In genomic region chr15:25492315-25492714, GRCh38 we compare ENCODE assay signal across 28 cellular contexts.
"Had no signal": no experiment of that assay in that cellular context is flagged by ENCODE, and none has a peak within 500 bp of the region (broad histone marks: within the 10 kb centered on the region; RNA-seq: fewer than 3 reads in every experiment).

No MANE protein-coding gene starts in this region.

- FAIRE-seq: colon, endometrium, endothelial cell of umbilical vein, frontal cortex had no signal

- H3K9me3 ChIP-seq: colonic mucosa had no signal

- H3K27ac ChIP-seq: colonic mucosa, coronary artery, dorsolateral prefrontal cortex, epithelial cell of prostate, esophagus muscularis mucosa, esophagus squamous epithelium, foreskin keratinocyte, gastrocnemius medialis, gastroesophageal sphincter, heart left ventricle, heart right ventricle had no signal

- H3K4me1 ChIP-seq: colonic mucosa, esophagus muscularis mucosa, esophagus squamous epithelium, foreskin keratinocyte, gastrocnemius medialis, gastroesophageal sphincter, heart left ventricle, heart right ventricle had no signal

- DNase-seq: colonic mucosa; cortex of kidney; dermis blood vessel endothelial cell; dorsolateral prefrontal cortex; effector CD4-positive, alpha-beta T cell; effector CD8-positive, alpha-beta T cell; effector memory CD4-positive, alpha-beta T cell; effector memory CD8-positive, alpha-beta T cell; endodermal cell; erythroblast; esophagus squamous epithelium; foreskin fibroblast; foreskin keratinocyte; foreskin melanocyte; gastrocnemius medialis; glutamatergic neuron; head of caudate nucleus; heart left ventricle; heart right ventricle had no signal

- ATAC-seq: effector memory CD8-positive, alpha-beta T cell; esophagus mucosa; foreskin keratinocyte; gastrocnemius medialis; gastroesophageal sphincter; heart left ventricle; heart right ventricle had no signal

- H3K4me3 ChIP-seq: colonic mucosa, coronary artery, dorsolateral prefrontal cortex, esophagus muscularis mucosa, esophagus squamous epithelium, gastrocnemius medialis, gastroesophageal sphincter, heart left ventricle, heart right ventricle had no signal

- H3K36me3 ChIP-seq: colonic mucosa, esophagus muscularis mucosa, esophagus squamous epithelium, gastrocnemius medialis, gastroesophageal sphincter, heart left ventricle, heart right ventricle had no signal

- H3K27me3 ChIP-seq: colonic mucosa, dorsolateral prefrontal cortex, esophagus muscularis mucosa, esophagus squamous epithelium, foreskin keratinocyte, gastrocnemius medialis, gastroesophageal sphincter, heart left ventricle, heart right ventricle had no signal
